Comparison of ENCODE assay signal across 28 cellular contexts in the genomic region with DNA sequence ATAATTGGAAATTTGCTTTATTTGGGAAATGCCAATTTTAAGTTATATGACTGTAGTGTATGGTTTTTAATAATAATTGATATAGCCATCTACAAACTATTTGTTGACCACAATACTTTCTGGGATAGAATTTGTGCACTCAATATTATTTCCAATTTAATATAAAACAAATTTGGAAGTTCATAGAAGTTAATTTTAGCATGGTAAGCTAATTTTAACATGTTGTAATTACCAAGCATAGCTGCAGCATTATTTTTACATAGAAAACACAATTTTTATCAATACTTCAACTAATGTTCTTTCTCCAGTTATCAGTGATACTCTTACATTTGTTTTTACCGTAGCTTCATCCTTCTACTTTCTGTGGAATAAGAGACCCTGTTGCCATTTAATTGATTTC.
"Had no signal": no experiment of that assay in that cellular context is flagged by ENCODE, and none has a peak within 500 bp of the region (broad histone marks: within the 10 kb centered on the region; RNA-seq: fewer than 3 reads in every experiment).

No MANE protein-coding gene starts in this region.

- H3K4me3 ChIP-seq: colonic mucosa, esophagus squamous epithelium, gastrocnemius medialis, hepatocyte, left lung, lower lobe of right lung, mucosa of descending colon had no signal

- FAIRE-seq: endometrium, keratinocyte had no signal

- H3K9me3 ChIP-seq: colonic mucosa, esophagus squamous epithelium, gastrocnemius medialis, left lung, lower lobe of right lung, mucosa of descending colon had no signal

- H3K4me1 ChIP-seq: colonic mucosa, esophagus squamous epithelium, gastrocnemius medialis, left lung, lower lobe of right lung had no signal

- H3K4me2 ChIP-seq: hepatocyte had no signal

- H2AFZ ChIP-seq: hepatocyte had no signal

- H3K27me3 ChIP-seq: colonic mucosa, esophagus squamous epithelium, gastrocnemius medialis, hepatocyte, left lung had no signal

- H3K4me1 Mint-ChIP-seq: endodermal cell, mesothelial cell of epicardium had no signal

- ATAC-seq: effector memory CD8-positive, alpha-beta T cell; esophagus mucosa; gastrocnemius medialis; left cardiac atrium; left lung; left ventricle myocardium superior; lower lobe of right lung; mucosa of descending colon had no signal

- H3K4me3 Mint-ChIP-seq: dendritic cell treated with granulocyte-macrophage colony-stimulating factor and Interleukin-4, amounts not matched to agents 40 ng/mL and 50 ng/mL, for 4 days; effector memory CD8-positive, alpha-beta T cell; endodermal cell; immature natural killer cell; mesothelial cell of epicardium had no signal

- H3K79me2 ChIP-seq: hepatocyte had no signal

- DNase-seq: colonic mucosa; cortex of kidney; effector CD8-positive, alpha-beta T cell; effector memory CD8-positive, alpha-beta T cell; endodermal cell; erythroblast; esophagus squamous epithelium; foreskin fibroblast; foreskin melanocyte; gastrocnemius medialis; glutamatergic neuron; head of caudate nucleus; hypothalamus; immature natural killer cell; left cardiac atrium; left lung; left ventricle myocardium superior; lower lobe of right lung; mesenchymal stem cell; mucosa of descending colon; naive B cell had no signal

- H3K27ac ChIP-seq: colonic mucosa, epithelial cell of prostate, esophagus squamous epithelium, gastrocnemius medialis, hepatocyte, left lung, lower lobe of right lung had no signal

- H3K27me3 Mint-ChIP-seq: dendritic cell treated with granulocyte-macrophage colony-stimulating factor and Interleukin-4, amounts not matched to agents 40 ng/mL and 50 ng/mL, for 4 days; effector memory CD8-positive, alpha-beta T cell; naive B cell had no signal

- H3K27ac Mint-ChIP-seq: dendritic cell treated with granulocyte-macrophage colony-stimulating factor and Interleukin-4, amounts not matched to agents 40 ng/mL and 50 ng/mL, for 4 days; endodermal cell; immature natural killer cell; mesothelial cell of epicardium had no signal

- H3K36me3 ChIP-seq: colonic mucosa, gastrocnemius medialis, left lung, lower lobe of right lung had no signal
